8 cellular contexts compared by ENCODE assay signal in genomic region chr12:56224102-56224701, GRCh38. TPM values are rescaled to one million over a fixed set of nuclear protein-coding genes. Genes with fewer than 3 reads are reported as not detected.
DNase-seq lines count a peak whose midpoint lies in the region; ATAC-seq and TF ChIP-seq lines count a peak whose summit lies in the region.

Gene NABP2 (plus strand): TSS chr12:56224342. CDS start chr12:56224857, 515 bp downstream.

- H3K27ac ChIP-seq in suprapubic skin = peak within 1 kb of the TSS; percentile 97

- H3K27me3 Mint-ChIP-seq in HFFc6 (ENCODE audit: insufficient read depth) = peaks cover 9% of the 10 kb centered on the region
- no peaks in the 10 kb centered on the region for H3K27me3 Mint-ChIP-seq in activated naive CD4-positive, alpha-beta T cell treated with anti-CD3 and anti-CD28 coated beads, Interleukin-2, amount 50 U/mL, for 24 hours

- H3K36me3 ChIP-seq in suprapubic skin = peaks cover 17% of the 10 kb centered on the region

- peak; percentile 90 for TF ChIP-seq CTCF in GM10248 (IDR thresholded peaks at IDR 0.05; ENCODE audit: control extremely low read depth, extremely low read depth, low read depth, missing control alignments)
- TF ChIP-seq CTCF in HFFc6 (IDR thresholded peaks at IDR 0.05) = peak; percentile 93
- peak; percentile 72 to 93 for TF ChIP-seq CTCF in suprapubic skin (IDR thresholded peaks at IDR 0.05)

- peak within 1 kb of the TSS; percentile 90 for H3K4me3 Mint-ChIP-seq in HFFc6
- H3K4me3 Mint-ChIP-seq in activated naive CD4-positive, alpha-beta T cell treated with anti-CD3 and anti-CD28 coated beads, Interleukin-2, amount 50 U/mL, for 24 hours = peak within 1 kb of the TSS; percentile 97

- DNase-seq in GM10248 (ENCODE audit: extremely low spot score) (peak; percentile 99), HFFc6 (peak; percentile 97), NAMALWA (ENCODE audit: low spot score) (peak; percentile 96), germinal center (ENCODE audit: low spot score) (peak; percentile 100), nucleus accumbens (lab: John Stamatoyannopoulos, UW) (peak; percentile 73 to 99 (median 95)), suprapubic skin (ENCODE audit: low spot score in 2 of 2) (peak; percentile 99)

- no peaks in the 10 kb centered on the region for H3K9me3 Mint-ChIP-seq in HFFc6
- H3K9me3 Mint-ChIP-seq in activated naive CD4-positive, alpha-beta T cell treated with anti-CD3 and anti-CD28 coated beads, Interleukin-2, amount 50 U/mL, for 24 hours = no peaks in the 10 kb centered on the region

- no peaks in the 10 kb centered on the region for H3K27me3 ChIP-seq in suprapubic skin

- WGBS in suprapubic skin = 1% methylated on average over 36 of the region's 41 CpGs

- peak within 1 kb of the TSS; percentile 88 for H3K27ac Mint-ChIP-seq in HFFc6
- peak within 1 kb of the TSS; percentile 85 for H3K27ac Mint-ChIP-seq in activated naive CD4-positive, alpha-beta T cell treated with anti-CD3 and anti-CD28 coated beads, Interleukin-2, amount 50 U/mL, for 24 hours

- peaks cover 32% of the 10 kb centered on the region for H3K4me1 Mint-ChIP-seq in HFFc6 (ENCODE audit: low read depth)
- peaks cover 42% of the 10 kb centered on the region for H3K4me1 Mint-ChIP-seq in activated naive CD4-positive, alpha-beta T cell treated with anti-CD3 and anti-CD28 coated beads, Interleukin-2, amount 50 U/mL, for 24 hours

- no peak for TF ChIP-seq EP300 in suprapubic skin (IDR thresholded peaks at IDR 0.05)

- H3K36me3 Mint-ChIP-seq in HFFc6 (ENCODE audit: low read depth) = no peaks in the 10 kb centered on the region
- H3K36me3 Mint-ChIP-seq in activated naive CD4-positive, alpha-beta T cell treated with anti-CD3 and anti-CD28 coated beads, Interleukin-2, amount 50 U/mL, for 24 hours = peaks cover 2% of the 10 kb centered on the region

- peaks cover 42% of the 10 kb centered on the region for H3K4me1 ChIP-seq in suprapubic skin

- peak; percentile 85 for ATAC-seq in SK-N-SH treated with all-trans-retinoic acid at 6 μM for 48 hours

- CTCF ChIA-PET in GM10248 (lab: Yijun Ruan, JAX) = interaction anchor here (2.1 to 2.9 kb wide), 3 partner anchors 17 to 104 kb away, joined by 7 to 34 read pairs (median 9); partner anchors contain the start of gene SMARCC2

- TF ChIP-seq POLR2A in suprapubic skin (IDR thresholded peaks at IDR 0.05) = no peak

- H3K9me3 ChIP-seq in suprapubic skin = no peaks in the 10 kb centered on the region

- POLR2A ChIA-PET in GM10248 (lab: Yijun Ruan, JAX) = no interaction called here

- peak within 1 kb of the TSS; percentile 75 for H3K4me3 ChIP-seq in suprapubic skin

TF ChIP-seq in SK-N-SH treated with all-trans-retinoic acid at 6 μM for 48 hours, 23 proteins besides CTCF, POLR2A, EP300 and RAD21:
- no peak for TF ChIP-seq ISL1 (CRISPR knock-in tag; IDR thresholded peaks at IDR 0.05)
- no peak for TF ChIP-seq GLIS3 (CRISPR knock-in tag; IDR thresholded peaks at IDR 0.05)
- TF ChIP-seq OSR1 (CRISPR knock-in tag; IDR thresholded peaks at IDR 0.05) = no peak
- TF ChIP-seq SNAI2 (CRISPR knock-in tag; IDR thresholded peaks at IDR 0.05) = no peak
- no peak for TF ChIP-seq POU6F1 (CRISPR knock-in tag; IDR thresholded peaks at IDR 0.05; ENCODE audit: borderline replicate concordance, low read depth)
- TF ChIP-seq TOX (CRISPR knock-in tag; IDR thresholded peaks at IDR 0.05; ENCODE audit: borderline replicate concordance) = no peak
- TF ChIP-seq TSHZ2 (CRISPR knock-in tag; IDR thresholded peaks at IDR 0.05) = 0 out of 2 replicates have a peak, but pooled peaks have one; percentile 27
- TF ChIP-seq BACH2 (CRISPR knock-in tag; IDR thresholded peaks at IDR 0.05; ENCODE audit: borderline replicate concordance) = no peak

RNA-seq across cellular contexts. Expression of gene NABP2, which starts in this region (rescaled TPM):
- 10 to 100 TPM; 46.8 to 53.6 (median 49.4) TPM for total RNA-seq in HFFc6 (2021; fragmentation: NEBNext Ultra II Directional; extraction: Animal tissue kit (Norgen Biotek cat#: 25700))
- total RNA-seq in suprapubic skin = 10 to 100 TPM; 13.3 to 23.7 (median 20.1) TPM

Comparison
In these comparisons a context has a peak if more than half of its experiments do, and no peak if none do; other contexts are left out.
1. Peak in every context shown above with its lines: DNase-seq, ATAC-seq, H3K4me3 ChIP-seq and H3K27ac ChIP-seq.